Comparison of ENCODE assay signal across 1 cellular context in the genomic region with DNA sequence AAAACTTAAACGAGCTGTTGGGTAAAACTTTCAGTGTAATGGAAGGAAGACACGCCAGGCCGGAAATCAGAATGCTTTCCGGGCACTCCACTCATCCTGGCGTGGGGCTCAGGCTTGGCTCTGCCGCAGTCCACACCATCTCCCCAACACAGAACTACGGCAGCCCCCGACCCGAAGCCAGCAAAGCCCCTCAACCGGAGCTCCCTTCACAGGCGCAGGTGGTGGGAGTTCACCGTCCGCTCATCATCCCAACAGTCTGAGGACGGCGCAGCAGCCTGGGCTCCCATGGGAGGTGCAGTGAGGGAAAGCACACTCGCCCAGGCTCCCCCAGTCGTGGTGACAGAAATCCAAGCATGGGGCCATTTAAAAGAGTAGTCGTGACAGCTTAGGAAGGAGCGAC.
TF ChIP-seq lines count a peak whose summit lies in the region.

No MANE protein-coding gene starts in this region.

TF ChIP-seq in IMR-90, 13 proteins besides CTCF, POLR2A, EP300 and RAD21 (continued from another document):
- TF ChIP-seq FOS (IDR thresholded peaks at IDR 0.05; ENCODE audit: low read depth, low read length) (no peak), RFX5 (IDR thresholded peaks at IDR 0.05; ENCODE audit: low read depth, low read length) (no peak)
- TF ChIP-seq, protein P1, sequence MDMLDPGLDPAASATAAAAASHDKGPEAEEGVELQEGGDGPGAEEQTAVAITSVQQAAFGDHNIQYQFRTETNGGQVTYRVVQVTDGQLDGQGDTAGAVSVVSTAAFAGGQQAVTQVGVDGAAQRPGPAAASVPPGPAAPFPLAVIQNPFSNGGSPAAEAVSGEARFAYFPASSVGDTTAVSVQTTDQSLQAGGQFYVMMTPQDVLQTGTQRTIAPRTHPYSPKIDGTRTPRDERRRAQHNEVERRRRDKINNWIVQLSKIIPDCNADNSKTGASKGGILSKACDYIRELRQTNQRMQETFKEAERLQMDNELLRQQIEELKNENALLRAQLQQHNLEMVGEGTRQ (IDR thresholded peaks at IDR 0.05; ENCODE audit: low read depth, low read length): no peak
